Comparison of ENCODE assay signal across 19 cellular contexts in genomic region chr3:166809520-166809919, GRCh38.
DNase-seq lines count a peak whose midpoint lies in the region; ATAC-seq, FAIRE-seq and TF ChIP-seq lines count a peak whose summit lies in the region.
"Had no signal": no experiment of that assay in that cellular context is flagged by ENCODE, and none has a peak within 500 bp of the region (broad histone marks: within the 10 kb centered on the region; RNA-seq: fewer than 3 reads in every experiment).

No MANE protein-coding gene starts in this region.

- ATAC-seq in WTC11 (no peak), HG02973 (IDR thresholded peaks at IDR 0.05; ENCODE audit: unreplicated experiment) (no peak)
- ATAC-seq: CD8-positive, alpha-beta T cell; GM23338 had no signal

- peaks cover 7% of the 10 kb centered on the region; the same call in 1 of the 2 replicates for H3K36me3 Mint-ChIP-seq in WTC11
- H3K36me3 Mint-ChIP-seq: CD8-positive, alpha-beta T cell had no signal

- H3K9me3 Mint-ChIP-seq in WTC11 = peaks cover 23% of the 10 kb centered on the region

- DNase-seq in NCI-H345 treated with DMSO at 0.1 percent for 48 hours (lab: John Stamatoyannopoulos, UW; ENCODE audit: unreplicated experiment) (peak; percentile 1), NCI-H345 (lab: John Stamatoyannopoulos, UW) (no peak), LNCaP clone FGC (ENCODE audit: low read depth) (peak; percentile 81), WTC11 (ENCODE audit: low spot score) (no peak), NCI-H2107 (lab: John Stamatoyannopoulos, UW) (no peak), D721Med (ENCODE audit: insufficient read length, low spot score) (no peak)
- DNase-seq: Calu3; CD8-positive, alpha-beta T cell; DMS 273 treated with DMSO at 0.1 percent for 48 hours; DMS79; GDM1; HCEC 1CT had no signal

- no peaks in the 10 kb centered on the region for H3K4me1 Mint-ChIP-seq in WTC11
- H3K4me1 Mint-ChIP-seq: B cell, GM23338 had no signal

- no peak overlapping the region for H3K27ac Mint-ChIP-seq in WTC11
- H3K27ac Mint-ChIP-seq: B cell; CD8-positive, alpha-beta T cell; GM23338 had no signal

- no peak overlapping the region for H3K4me3 Mint-ChIP-seq in WTC11
- H3K4me3 Mint-ChIP-seq: B cell; CD8-positive, alpha-beta T cell; GM23338 had no signal

- no peak for FAIRE-seq in D721Med (lab: Jason Lieb, UNC)
- FAIRE-seq: GM12892, GM18507, H54 had no signal

- TF ChIP-seq CTCF in LNCaP clone FGC (IDR thresholded peaks at IDR 0.05; ENCODE audit: control insufficient read depth, extremely low read depth, insufficient read depth) = no peak
- no peak for TF ChIP-seq CTCF in WTC11 (IDR thresholded peaks at IDR 0.05)
- no peak for TF ChIP-seq CTCF in D721Med (IDR thresholded peaks at IDR 0.05; ENCODE audit: insufficient read depth, missing control alignments)

- no peak overlapping the region for H3K4me3 ChIP-seq in LNCaP clone FGC (ENCODE audit: low read depth, low read length)
- H3K4me3 ChIP-seq: BLaER1 treated with 17β-estradiol and CSF1 and Interleukin-3, amounts not matched to agents 10 nM and 100 nM; GM23338 had no signal

- CTCF ChIA-PET in WTC11 (lab: Charles Lee) = no interaction called here

- no peaks in the 10 kb centered on the region; the same call in 1 of the 2 replicates for H3K27me3 Mint-ChIP-seq in WTC11 (ENCODE audit: low read depth)
- H3K27me3 Mint-ChIP-seq: B cell had no signal

- POLR2A ChIA-PET in WTC11 (lab: Charles Lee) = no interaction called here

TF ChIP-seq in WTC11, 78 proteins besides CTCF, POLR2A, EP300 and RAD21:
- TF ChIP-seq RORB (CRISPR knock-in tag; IDR thresholded peaks at IDR 0.05) = peak; percentile 54; the same call in 1 of the 2 replicates
- no peak for TF ChIP-seq NR2C2 (CRISPR knock-in tag; IDR thresholded peaks at IDR 0.05)
- TF ChIP-seq ZNF121 (CRISPR knock-in tag; IDR thresholded peaks at IDR 0.05) = no peak

Comparison
In these comparisons a context has a peak if more than half of its experiments do, and no peak if none do; other contexts are left out.
1. DNase-seq: peak in NCI-H345 treated with DMSO at 0.1 percent for 48 hours (single experiment) and LNCaP clone FGC (single experiment); none in NCI-H345 (single experiment), WTC11 (single experiment), NCI-H2107 (single experiment) and D721Med (single experiment).